Comparison of ENCODE assay signal across 19 cellular contexts in genomic region chr1:194227157-194227556, GRCh38.
DNase-seq lines count a peak whose midpoint lies in the region; ATAC-seq, FAIRE-seq and TF ChIP-seq lines count a peak whose summit lies in the region.
"Had no signal": no experiment of that assay in that cellular context is flagged by ENCODE, and none has a peak within 500 bp of the region (broad histone marks: within the 10 kb centered on the region; RNA-seq: fewer than 3 reads in every experiment).

No MANE protein-coding gene starts in this region.

- POLR2A ChIA-PET in PC-3 (lab: Charles Lee; ENCODE audit: unreplicated experiment) (no interaction called here), HepG2 (lab: Yijun Ruan, JAX) (no interaction called here)

- DNase-seq in NCI-H1417 (lab: John Stamatoyannopoulos, UW), result peak in 2 of 3 experiments; percentile 4 to 62
- no peak for DNase-seq in NCI-H1417 treated with DMSO at 0.1 percent for 48 hours (lab: John Stamatoyannopoulos, UW)
- peak; percentile 43 for DNase-seq in PC-3
- peak; percentile 67 for DNase-seq in bronchial epithelial cell (ENCODE audit: low read depth)
- no peak for DNase-seq in HepG2 (ENCODE audit: low spot score)
- DNase-seq in stimulated activated CD4-positive, alpha-beta T cell treated with anti-CD3 and anti-CD28 coated beads, Interleukin-4, amount 100 ng/mL, for 1 hour, result no peak
- DNase-seq in activated CD4-positive, alpha-beta T cell treated with anti-CD3 and anti-CD28 coated beads for 1 hour, result no peak
- DNase-seq: CD8-positive, alpha-beta T cell; HFFc6; NCI-H1092 treated with DMSO at 0.1 percent for 48 hours; NCI-H2029; NCI-H526 treated with DMSO at 0.1 percent for 48 hours; NK-92 treated with Interleukin-12 subunit alpha and Interleukin-12 subunit beta, amount 100 ng/mL, for 24 hours; Peyer's patch; SJCRH30; SW 1271 had no signal

- H4K20me1 ChIP-seq in PC-3 (ENCODE audit: low read length) (no peaks in the 10 kb centered on the region), neural cell (ENCODE audit: insufficient read depth) (no peaks in the 10 kb centered on the region), HepG2 (ENCODE audit: insufficient read depth, low read length) (no peaks in the 10 kb centered on the region)

- no peak overlapping the region for H3K9ac ChIP-seq in PC-3 (ENCODE audit: low read length)
- H3K9ac ChIP-seq in neural cell (ENCODE audit: low read length), result no peak overlapping the region
- no peak overlapping the region for H3K9ac ChIP-seq in HepG2 (ENCODE audit: insufficient read depth, low read depth, low read length)

- H2AFZ ChIP-seq in PC-3 (ENCODE audit: low read length) (no peak overlapping the region), neural cell (ENCODE audit: low read depth, low read length) (no peak overlapping the region), HepG2 (ENCODE audit: low read length) (no peak overlapping the region)

- TF ChIP-seq RAD21 in neural cell (conservative IDR thresholded peaks at IDR 0.05), result peak; percentile 13
- TF ChIP-seq RAD21 in HepG2 (CRISPR knock-in tag; IDR thresholded peaks at IDR 0.05), result no peak

- H3K9me3 ChIP-seq in PC-3 (ENCODE audit: low read length) (no peaks in the 10 kb centered on the region), neural cell (ENCODE audit: low read length) (no peaks in the 10 kb centered on the region), HepG2 (ENCODE audit: low read length) (no peaks in the 10 kb centered on the region)
- H3K9me3 ChIP-seq: Peyer's patch, SJCRH30 had no signal

- H3K4me3 ChIP-seq in PC-3 (ENCODE audit: low read length) (no peak overlapping the region), bronchial epithelial cell (ENCODE audit: low read depth, low read length) (no peak overlapping the region), neural cell (ENCODE audit: low read length) (no peak overlapping the region), HepG2 (replicated peaks in 1 of 3; ENCODE audit: insufficient read depth in 1 of 3, low read depth in 2 of 3, low read length in 3 of 3) (no peak overlapping the region)
- H3K4me3 ChIP-seq: Peyer's patch, SJCRH30 had no signal

- intact Hi-C loops in PC-3 (cut with micrococcal nuclease) (loop anchor here (5.0 kb wide), 1 partner anchor 140 kb away; no protein-coding TSS in a partner anchor), HepG2 (cut with micrococcal nuclease; ENCODE audit: unreplicated experiment) (no loop called here)

- TF ChIP-seq POLR2A in HepG2 (IDR thresholded peaks at IDR 0.05; ENCODE audit: insufficient read depth in 1 of 2, low read depth in 2 of 2, low read length in 2 of 2), result no peak

- TF ChIP-seq EP300 in neural cell (conservative IDR thresholded peaks at IDR 0.05; ENCODE audit: poor library complexity, severe bottlenecking) (no peak), HepG2 (IDR thresholded peaks at IDR 0.05; ENCODE audit: low read depth in 2 of 2, low read length in 2 of 2) (no peak), HepG2 (CRISPR knock-in tag; IDR thresholded peaks at IDR 0.05; ENCODE audit: borderline replicate concordance) (no peak)

- H3F3A ChIP-seq in PC-3 (ENCODE audit: low read length, unreplicated experiment) (no peaks in the 10 kb centered on the region), neural cell (ENCODE audit: insufficient read depth, low read length, poor library complexity, severe bottlenecking) (no peaks in the 10 kb centered on the region)

- peak; percentile 53 for ATAC-seq in PC-3
- no peak for ATAC-seq in HepG2
- ATAC-seq: CD8-positive, alpha-beta T cell had no signal

- BruUV-seq in PC-3 (replicated peaks; lab: Mats Ljungman, UMichigan) (no TSS peak), HepG2 (replicated peaks; lab: Mats Ljungman, UMichigan) (no TSS peak)

- H3K27ac ChIP-seq in PC-3 (ENCODE audit: low read length), result no peak overlapping the region
- peak overlapping the region; percentile 19 for H3K27ac ChIP-seq in neural cell (ENCODE audit: low read length)
- H3K27ac ChIP-seq in HepG2 (ENCODE audit: extremely low read length, insufficient read depth, low read length), result no peak overlapping the region
- H3K27ac ChIP-seq: 22Rv1, Peyer's patch, SJCRH30 had no signal

- H3K9me2 ChIP-seq in PC-3 (replicated peaks; ENCODE audit: low read length), result no peaks in the 10 kb centered on the region
- H3K9me2 ChIP-seq in neural cell (ENCODE audit: insufficient read depth, low read length), result no peaks in the 10 kb centered on the region

- H3K79me2 ChIP-seq in PC-3 (ENCODE audit: low read length), result no peaks in the 10 kb centered on the region
- no peaks in the 10 kb centered on the region for H3K79me2 ChIP-seq in neural cell (replicated peaks; ENCODE audit: insufficient read depth, low read length)
- no peaks in the 10 kb centered on the region for H3K79me2 ChIP-seq in HepG2 (ENCODE audit: insufficient read depth, low read length)

- no peak for TF ChIP-seq CTCF in PC-3 (conservative IDR thresholded peaks at IDR 0.05; ENCODE audit: low read depth, low read length)
- no peak for TF ChIP-seq CTCF in bronchial epithelial cell (IDR thresholded peaks at IDR 0.05; ENCODE audit: insufficient read depth, low read length, severe bottlenecking)
- no peak for TF ChIP-seq CTCF in neural cell (IDR thresholded peaks at IDR 0.05; ENCODE audit: poor library complexity, severe bottlenecking)
- no peak for TF ChIP-seq CTCF in HepG2 (CRISPR knock-in tag; IDR thresholded peaks at IDR 0.05)

- in situ Hi-C loops in HepG2 (cut with HindIII; ENCODE audit: extremely low pct_ligation_motif_present, low pct_unique_long_range_greater_than_20kb), result no loop called here

- no peaks in the 10 kb centered on the region for H3K27me3 ChIP-seq in PC-3 (ENCODE audit: low read length)
- H3K27me3 ChIP-seq in bronchial epithelial cell (ENCODE audit: control insufficient read depth, insufficient read depth, low read length), result no peaks in the 10 kb centered on the region
- no peaks in the 10 kb centered on the region for H3K27me3 ChIP-seq in neural cell (ENCODE audit: insufficient read depth, low read depth, low read length)
- no peaks in the 10 kb centered on the region for H3K27me3 ChIP-seq in HepG2 (ENCODE audit: control insufficient read depth in 1 of 2, insufficient read depth in 2 of 2, low read length in 2 of 2)
- H3K27me3 ChIP-seq: Peyer's patch, SJCRH30 had no signal

- FAIRE-seq in bronchial epithelial cell (lab: Jason Lieb, UNC), result no peak
- no peak for FAIRE-seq in HepG2 (lab: Jason Lieb, UNC)
- FAIRE-seq: H1 had no signal

- H3K4me1 ChIP-seq in PC-3 (ENCODE audit: insufficient read depth, low read length) (peaks cover 14% of the 10 kb centered on the region), HepG2 (ENCODE audit: insufficient read depth, low read length) (no peaks in the 10 kb centered on the region)
- H3K4me1 ChIP-seq: Peyer's patch, SJCRH30 had no signal

- CTCF ChIA-PET in PC-3 (lab: Charles Lee), result no interaction called here
- CTCF ChIA-PET in HepG2 (lab: Yijun Ruan, JAX; ENCODE audit: low intra/inter-chr PET ratio, low total read pairs), result no interaction called here

- H3K36me3 ChIP-seq in PC-3 (ENCODE audit: low read depth, low read length), result no peaks in the 10 kb centered on the region
- no peaks in the 10 kb centered on the region for H3K36me3 ChIP-seq in bronchial epithelial cell (ENCODE audit: control insufficient read depth, insufficient read depth, low read length)
- no peaks in the 10 kb centered on the region for H3K36me3 ChIP-seq in neural cell (ENCODE audit: insufficient read depth, low read length)
- H3K36me3 ChIP-seq in HepG2 (replicated peaks in 1 of 2; ENCODE audit: control insufficient read depth in 1 of 2, insufficient read depth in 2 of 2, low read length in 2 of 2), result no peaks in the 10 kb centered on the region
- H3K36me3 ChIP-seq: Peyer's patch, SJCRH30 had no signal

- WGBS in HepG2 (ENCODE audit: low lambda C conversion rate), result 34% methylated on average over 1 of the region's 1 CpG

- no peak overlapping the region for H3K4me2 ChIP-seq in PC-3 (ENCODE audit: low read length)
- H3K4me2 ChIP-seq in neural cell (ENCODE audit: low read length), result peak overlapping the region; percentile 26
- H3K4me2 ChIP-seq in HepG2 (ENCODE audit: low read depth, low read length), result no peak overlapping the region

TF ChIP-seq in neural cell, 6 proteins besides CTCF, POLR2A, EP300 and RAD21 (continues in another document):
- peak; percentile 35 for TF ChIP-seq POLR2AphosphoS5 (IDR thresholded peaks at IDR 0.05)
- no peak for TF ChIP-seq EZH2 (IDR thresholded peaks at IDR 0.05; ENCODE audit: borderline replicate concordance, insufficient read depth, low read length, poor library complexity, severe bottlenecking)
- TF ChIP-seq SMC3 (conservative IDR thresholded peaks at IDR 0.05; ENCODE audit: poor library complexity), result no peak

TF ChIP-seq in HepG2, 621 proteins besides CTCF, POLR2A, EP300 and RAD21 (continues in another document):
- no peak for TF ChIP-seq HOXA5 (CRISPR knock-in tag; IDR thresholded peaks at IDR 0.05)
- TF ChIP-seq NFE2 (CRISPR knock-in tag; IDR thresholded peaks at IDR 0.05), result no peak
- TF ChIP-seq E2F2 (CRISPR knock-in tag; IDR thresholded peaks at IDR 0.05; ENCODE audit: borderline replicate concordance), result no peak
- no peak for TF ChIP-seq SSRP1 (CRISPR knock-in tag; IDR thresholded peaks at IDR 0.05)
- TF ChIP-seq TMF1 (CRISPR knock-in tag; IDR thresholded peaks at IDR 0.05; ENCODE audit: low read depth), result no peak

Comparison
In these comparisons a context has a peak if more than half of its experiments do, and no peak if none do; other contexts are left out.
1. DNase-seq: peak in NCI-H1417 (2 of 3), PC-3 (single experiment) and bronchial epithelial cell (single experiment); none in NCI-H1417 treated with DMSO at 0.1 percent for 48 hours (single experiment), HepG2 (single experiment), stimulated activated CD4-positive, alpha-beta T cell treated with anti-CD3 and anti-CD28 coated beads, Interleukin-4, amount 100 ng/mL, for 1 hour (single experiment) and activated CD4-positive, alpha-beta T cell treated with anti-CD3 and anti-CD28 coated beads for 1 hour (single experiment).